2 cellular contexts compared by ENCODE assay signal in the genomic region with DNA sequence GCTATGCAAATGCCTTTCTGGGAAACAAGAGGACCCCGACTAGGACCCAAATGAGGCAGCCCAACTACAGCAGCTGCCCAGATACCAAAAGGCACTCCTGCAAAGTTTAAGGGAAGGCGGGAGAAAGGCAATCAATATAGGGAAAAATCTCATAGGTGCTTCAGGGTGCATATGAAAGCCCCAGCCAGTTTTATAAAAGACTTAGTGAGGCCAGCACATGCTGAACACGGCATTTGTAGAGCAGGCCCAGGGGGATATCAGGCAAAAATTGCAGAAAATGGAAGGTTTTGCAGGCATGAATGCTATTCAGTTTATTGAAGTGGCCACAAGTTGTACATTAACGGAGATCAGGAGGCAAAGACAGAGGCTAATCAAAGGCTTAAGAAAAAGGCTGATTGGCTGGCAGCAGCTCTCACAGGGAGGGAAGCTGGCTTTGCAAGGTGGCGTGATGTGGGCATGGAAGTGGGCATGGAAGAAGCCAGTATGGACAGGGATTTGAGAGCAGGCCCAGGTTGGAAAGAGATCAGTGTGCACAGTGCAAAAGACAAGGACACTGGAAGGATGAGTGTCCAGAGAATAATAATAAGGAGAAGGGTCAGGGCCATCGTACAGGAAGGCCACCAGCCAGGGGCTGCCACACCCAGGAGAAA.
TF ChIP-seq lines count a peak whose summit lies in the region.

No MANE protein-coding gene starts in this region.

TF ChIP-seq in GM12878, 131 proteins besides CTCF, POLR2A, EP300 and RAD21:
- TF ChIP-seq CBX3 (IDR thresholded peaks at IDR 0.05; ENCODE audit: borderline replicate concordance, low read depth) (no peak), HDAC6 (IDR thresholded peaks at IDR 0.05; ENCODE audit: unreplicated experiment) (no peak), LARP7 (IDR thresholded peaks at IDR 0.05) (no peak), DPF2 (IDR thresholded peaks at IDR 0.05) (no peak), HSF1 (IDR thresholded peaks at IDR 0.05; ENCODE audit: low read depth, low read length) (no peak)
TF ChIP-seq in GM12878: peak in this region for 0.

TF ChIP-seq in liver, 16 proteins besides CTCF, POLR2A, EP300 and RAD21:
- TF ChIP-seq RXRA (IDR thresholded peaks at IDR 0.05): peak in 1 of 2 donors; percentile 18
- peak; percentile 73 for TF ChIP-seq YY1 (IDR thresholded peaks at IDR 0.05)
- no peak for TF ChIP-seq TAF1 (conservative IDR thresholded peaks at IDR 0.05)
